3 cellular contexts compared by ENCODE assay signal in the genomic region with DNA sequence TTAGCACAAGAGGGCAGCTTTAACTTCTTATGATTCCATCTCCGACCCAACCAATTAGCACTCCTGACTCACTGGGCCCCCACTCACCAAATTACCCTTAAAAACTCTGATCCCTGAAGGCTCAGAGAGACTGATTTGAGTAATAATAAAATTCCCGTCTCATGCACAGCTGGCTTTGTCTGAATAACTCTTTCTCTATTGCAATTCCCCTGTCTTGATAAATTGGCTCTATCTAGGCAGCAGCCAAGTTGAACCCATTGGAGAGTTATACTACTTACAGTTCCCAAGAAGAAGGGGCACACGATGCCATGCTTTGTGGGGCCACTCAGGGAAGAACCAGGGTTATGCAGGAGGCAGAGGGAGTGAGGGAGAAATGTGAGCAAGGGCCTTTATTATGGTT.
"Had no signal": no experiment of that assay in that cellular context is flagged by ENCODE, and none has a peak within 500 bp of the region (broad histone marks: within the 10 kb centered on the region; RNA-seq: fewer than 3 reads in every experiment).

No MANE protein-coding gene starts in this region.

- DNase-seq: GDM1, GF-D8 had no signal

- H3K4me3 ChIP-seq: GM12878 had no signal
